Comparison of ENCODE assay signal across 15 cellular contexts in genomic region chr9:36462245-36462644, GRCh38.
DNase-seq lines count a peak whose midpoint lies in the region; ATAC-seq and TF ChIP-seq lines count a peak whose summit lies in the region.
"Had no signal": no experiment of that assay in that cellular context is flagged by ENCODE, and none has a peak within 500 bp of the region (broad histone marks: within the 10 kb centered on the region; RNA-seq: fewer than 3 reads in every experiment).

No MANE protein-coding gene starts in this region.

- H3K9me1 ChIP-seq in IMR-90 (ENCODE audit: insufficient read depth, low read length), result peaks cover 5% of the 10 kb centered on the region; the same call in 1 of the 2 replicates

- no peak overlapping the region for H3K4ac ChIP-seq in IMR-90 (ENCODE audit: low read depth, low read length)

- no peak overlapping the region for H4K8ac ChIP-seq in IMR-90 (ENCODE audit: low read depth in 2 of 2, low read length in 2 of 2)

- peaks cover 20% of the 10 kb centered on the region for H3K4me1 ChIP-seq in CD4-positive, alpha-beta memory T cell (ENCODE audit: insufficient read depth, low read length)
- H3K4me1 ChIP-seq in IMR-90 (ENCODE audit: control insufficient read depth, insufficient read depth, low read length), result no peaks in the 10 kb centered on the region; the same call in 1 of the 2 replicates

- peaks cover 4 to 7% of the 10 kb centered on the region in 2 donors for H3K36me3 Mint-ChIP-seq in CD4-positive, alpha-beta memory T cell
- peaks cover 4% of the 10 kb centered on the region for H3K36me3 Mint-ChIP-seq in endothelial cell (ENCODE audit: low read depth, unreplicated experiment)
- H3K36me3 Mint-ChIP-seq in nephron progenitor cell (ENCODE audit: low read depth), result peaks cover 39% of the 10 kb centered on the region
- H3K36me3 Mint-ChIP-seq in effector memory CD8-positive, alpha-beta T cell (ENCODE audit: insufficient read depth), result peaks cover 23% of the 10 kb centered on the region
- H3K36me3 Mint-ChIP-seq in stimulated activated effector memory CD8-positive, alpha-beta T cell treated with anti-CD3 and anti-CD28 coated beads, Interleukin-12 subunit alpha, Interleukin-12 subunit beta, amount 100 ng/mL, for 72 hours, result peaks cover 20% of the 10 kb centered on the region

- H2AK9ac ChIP-seq in IMR-90 (replicated peaks; ENCODE audit: low read depth, low read length, poor library complexity), result no peak overlapping the region

- peaks cover 0 to 2% (median 0%) of the 10 kb centered on the region in 8 donors for H3K9me3 Mint-ChIP-seq in CD4-positive, alpha-beta memory T cell
- H3K9me3 Mint-ChIP-seq in endothelial cell (ENCODE audit: unreplicated experiment) (no peaks in the 10 kb centered on the region), nephron progenitor cell (no peaks in the 10 kb centered on the region)
- no peaks in the 10 kb centered on the region for H3K9me3 Mint-ChIP-seq in effector memory CD8-positive, alpha-beta T cell
- no peaks in the 10 kb centered on the region for H3K9me3 Mint-ChIP-seq in stimulated activated effector memory CD8-positive, alpha-beta T cell treated with anti-CD3 and anti-CD28 coated beads, Interleukin-12 subunit alpha, Interleukin-12 subunit beta, amount 100 ng/mL, for 72 hours

- H3K27ac Mint-ChIP-seq in CD4-positive, alpha-beta memory T cell, result peak overlapping the region in 6 of 7 donors; percentile 2 to 82 (median 31)
- H3K27ac Mint-ChIP-seq in endothelial cell (ENCODE audit: unreplicated experiment) (peak overlapping the region; percentile 74), nephron progenitor cell (peak overlapping the region; percentile 40)
- peak overlapping the region in 1 of 2 donors; percentile 75 for H3K27ac Mint-ChIP-seq in effector memory CD8-positive, alpha-beta T cell
- H3K27ac Mint-ChIP-seq in stimulated activated effector memory CD8-positive, alpha-beta T cell treated with anti-CD3 and anti-CD28 coated beads, Interleukin-12 subunit alpha, Interleukin-12 subunit beta, amount 100 ng/mL, for 72 hours, result no peak overlapping the region

- H3K79me1 ChIP-seq in IMR-90 (ENCODE audit: low read depth in 1 of 2, low read length in 2 of 2), result peaks cover 8 to 52% of the 10 kb centered on the region in 2 experiments

- H3K4me3 Mint-ChIP-seq in CD4-positive, alpha-beta memory T cell, result no peak overlapping the region
- H3K4me3 Mint-ChIP-seq in endothelial cell (ENCODE audit: unreplicated experiment) (peak overlapping the region; percentile 3), nephron progenitor cell (no peak overlapping the region)
- H3K4me3 Mint-ChIP-seq in effector memory CD8-positive, alpha-beta T cell, result no peak overlapping the region
- no peak overlapping the region for H3K4me3 Mint-ChIP-seq in stimulated activated effector memory CD8-positive, alpha-beta T cell treated with anti-CD3 and anti-CD28 coated beads, Interleukin-12 subunit alpha, Interleukin-12 subunit beta, amount 100 ng/mL, for 72 hours

- H3K4me2 ChIP-seq in IMR-90 (ENCODE audit: low read depth, low read length), result no peak overlapping the region
- H3K4me2 ChIP-seq: KMS-11 had no signal

- BruUV-seq in IMR-90 (replicated peaks; lab: Mats Ljungman, UMichigan), result no TSS peak

- H3K18ac ChIP-seq in IMR-90 (ENCODE audit: low read depth, low read length), result no peak overlapping the region

- TF ChIP-seq POLR2A in IMR-90 (IDR thresholded peaks at IDR 0.05; ENCODE audit: low read depth, low read length), result no peak

- no peak for TF ChIP-seq RAD21 in IMR-90 (IDR thresholded peaks at IDR 0.05; ENCODE audit: low read length)

- no peaks in the 10 kb centered on the region for H3K9me3 ChIP-seq in CD4-positive, alpha-beta memory T cell (ENCODE audit: control insufficient read depth in 1 of 2, low read length in 2 of 2)
- H3K9me3 ChIP-seq in IMR-90 (ENCODE audit: control insufficient read depth, insufficient read depth, low read length), result no peaks in the 10 kb centered on the region

- TF ChIP-seq CTCF in IMR-90 (conservative IDR thresholded peaks at IDR 0.05; ENCODE audit: low read depth, low read length), result no peak
- no peak for TF ChIP-seq CTCF in endothelial cell (IDR thresholded peaks at IDR 0.05; ENCODE audit: unreplicated experiment)
- TF ChIP-seq CTCF in nephron progenitor cell (IDR thresholded peaks at IDR 0.05), result no peak

- no peaks in the 10 kb centered on the region for H3K27me3 Mint-ChIP-seq in CD4-positive, alpha-beta memory T cell
- H3K27me3 Mint-ChIP-seq in endothelial cell (ENCODE audit: unreplicated experiment), result no peaks in the 10 kb centered on the region
- no peaks in the 10 kb centered on the region for H3K27me3 Mint-ChIP-seq in nephron progenitor cell (ENCODE audit: low read depth, poor library complexity)
- no peaks in the 10 kb centered on the region for H3K27me3 Mint-ChIP-seq in effector memory CD8-positive, alpha-beta T cell

- CTCF ChIA-PET in CD4-positive, alpha-beta memory T cell (lab: Charles Lee; ENCODE audit: partially characterized antibody), result interaction anchor here (2.1 to 4.6 kb wide), 2 partner anchors 11 to 93 kb away, joined by 7 to 17 read pairs; no protein-coding TSS in a partner anchor
- CTCF ChIA-PET in IMR-90 (lab: Yijun Ruan, JAX), result no interaction called here

- H3K4me3 ChIP-seq in CD4-positive, alpha-beta memory T cell (ENCODE audit: low read length in 2 of 2), result no peak overlapping the region
- no peak overlapping the region for H3K4me3 ChIP-seq in IMR-90 (ENCODE audit: insufficient read depth, low read depth, low read length)

- no peak overlapping the region for H2BK15ac ChIP-seq in IMR-90 (ENCODE audit: low read depth, low read length)

- no peak overlapping the region for H2BK5ac ChIP-seq in IMR-90 (ENCODE audit: low read depth, low read length, poor library complexity, severe bottlenecking)

- peaks cover 38 to 59% (median 45%) of the 10 kb centered on the region in 4 donors for H3K4me1 Mint-ChIP-seq in CD4-positive, alpha-beta memory T cell
- H3K4me1 Mint-ChIP-seq in endothelial cell (ENCODE audit: unreplicated experiment), result peaks cover 16% of the 10 kb centered on the region
- peaks cover 23% of the 10 kb centered on the region for H3K4me1 Mint-ChIP-seq in nephron progenitor cell
- peaks cover 20 to 41% of the 10 kb centered on the region in 2 donors for H3K4me1 Mint-ChIP-seq in effector memory CD8-positive, alpha-beta T cell (ENCODE audit: low read depth in 2 of 2)
- H3K4me1 Mint-ChIP-seq in stimulated activated effector memory CD8-positive, alpha-beta T cell treated with anti-CD3 and anti-CD28 coated beads, Interleukin-12 subunit alpha, Interleukin-12 subunit beta, amount 100 ng/mL, for 72 hours, result peaks cover 39% of the 10 kb centered on the region

- dilution Hi-C loops in IMR-90 (cut with HindIII; ENCODE audit: low sequenced_read_pairs, unreplicated experiment), result no loop called here

- no peak for DNase-seq in CD4-positive, alpha-beta memory T cell
- DNase-seq in IMR-90 (no peak), endothelial cell (ENCODE audit: low spot score) (no peak), nephron progenitor cell (no peak), NCI-H774 (lab: John Stamatoyannopoulos, UW) (no peak)
- DNase-seq in effector memory CD8-positive, alpha-beta T cell, result no peak
- no peak for DNase-seq in stimulated activated effector memory CD8-positive, alpha-beta T cell treated with anti-CD3 and anti-CD28 coated beads, Interleukin-12 subunit alpha, Interleukin-12 subunit beta, amount 100 ng/mL, for 72 hours (ENCODE audit: low spot score in 2 of 2)
- DNase-seq: NCI-H1048, NCI-H146, NCI-H2081, PC-3 had no signal

- no peak overlapping the region for H3K56ac ChIP-seq in IMR-90 (ENCODE audit: extremely low read depth, insufficient read depth, low read length)

- H3K14ac ChIP-seq in IMR-90 (replicated peaks; ENCODE audit: low read depth, low read length), result no peak overlapping the region

- WGBS in IMR-90 (ENCODE audit: extremely low coverage in 2 of 2, insufficient read length in 1 of 2), 2 experiments, result 90% methylated on average over 3 of the region's 4 CpGs; no CpG with 5 or more reads in 1 of the 2 experiments

- peak overlapping the region; percentile 31; the same call in 1 of the 2 replicates for H3K23ac ChIP-seq in IMR-90 (ENCODE audit: low read depth, low read length)

- POLR2A ChIA-PET in CD4-positive, alpha-beta memory T cell (lab: Charles Lee; ENCODE audit: partially characterized antibody), result no interaction called here
- POLR2A ChIA-PET in IMR-90 (lab: Charles Lee; ENCODE audit: unreplicated experiment), result no interaction called here

- peaks cover 14% of the 10 kb centered on the region; the same call in 1 of the 2 replicates for H4K20me1 ChIP-seq in IMR-90 (ENCODE audit: insufficient read depth, low read length)

- H3K36me3 ChIP-seq in CD4-positive, alpha-beta memory T cell (ENCODE audit: insufficient read depth, low read length), result no peaks in the 10 kb centered on the region
- H3K36me3 ChIP-seq in IMR-90 (ENCODE audit: control insufficient read depth, insufficient read depth, low read length), result peaks cover 2% of the 10 kb centered on the region; the same call in 1 of the 2 replicates

- no peak overlapping the region for H4K5ac ChIP-seq in IMR-90 (ENCODE audit: low read depth, low read length)

- H4K91ac ChIP-seq in IMR-90 (ENCODE audit: insufficient read depth, low read depth, low read length), result no peak overlapping the region

- H3K27me3 ChIP-seq in CD4-positive, alpha-beta memory T cell (ENCODE audit: insufficient read depth, low read length), result no peaks in the 10 kb centered on the region
- no peaks in the 10 kb centered on the region for H3K27me3 ChIP-seq in IMR-90 (ENCODE audit: control insufficient read depth, insufficient read depth, low read length)

- intact Hi-C loops in CD4-positive, alpha-beta memory T cell (cut with micrococcal nuclease), result no loop called here
- intact Hi-C loops in IMR-90 (cut with micrococcal nuclease), result no loop called here

- no peak overlapping the region for H2BK120ac ChIP-seq in IMR-90 (ENCODE audit: low read depth, low read length)

- in situ Hi-C loops in IMR-90 (cut with MboI; ENCODE audit: low sequenced_read_pairs), result no loop called here

- H3K27ac ChIP-seq in CD4-positive, alpha-beta memory T cell (ENCODE audit: low read depth, low read length), result no peak overlapping the region
- H3K27ac ChIP-seq in IMR-90 (ENCODE audit: insufficient read depth, low read length), result no peak overlapping the region
- H3K27ac ChIP-seq: C4-2B, KMS-11 had no signal

- H2BK20ac ChIP-seq in IMR-90 (ENCODE audit: low read depth, low read length), result no peak overlapping the region

- no peak overlapping the region for H2AFZ ChIP-seq in IMR-90 (replicated peaks; ENCODE audit: low read length, poor library complexity)

- ATAC-seq in IMR-90 (ENCODE audit: low read depth) (no peak), GM21528 (IDR thresholded peaks at IDR 0.05; ENCODE audit: low FRiP score, unreplicated experiment) (no peak)
- no peak for ATAC-seq in effector memory CD8-positive, alpha-beta T cell (replicated peaks)
- no peak for ATAC-seq in stimulated activated effector memory CD8-positive, alpha-beta T cell treated with anti-CD3 and anti-CD28 coated beads, Interleukin-12 subunit alpha, Interleukin-12 subunit beta, amount 100 ng/mL, for 72 hours
- ATAC-seq: HepG2, PC-3 had no signal

- H2AK5ac ChIP-seq in IMR-90 (ENCODE audit: low read depth, low read length), result no peak overlapping the region

- H3K9ac ChIP-seq in IMR-90 (ENCODE audit: low read depth, low read length), result no peak overlapping the region
- H3K9ac ChIP-seq: KMS-11 had no signal

TF ChIP-seq in IMR-90, 13 proteins besides CTCF, POLR2A, EP300 and RAD21 (continues in another document):
- no peak for TF ChIP-seq CEBPB (IDR thresholded peaks at IDR 0.05; ENCODE audit: low read depth, low read length)
- no peak for TF ChIP-seq MAFK (IDR thresholded peaks at IDR 0.05; ENCODE audit: low read depth, low read length)
